ENCODE assay signal across 8 cellular contexts in the genomic region with DNA sequence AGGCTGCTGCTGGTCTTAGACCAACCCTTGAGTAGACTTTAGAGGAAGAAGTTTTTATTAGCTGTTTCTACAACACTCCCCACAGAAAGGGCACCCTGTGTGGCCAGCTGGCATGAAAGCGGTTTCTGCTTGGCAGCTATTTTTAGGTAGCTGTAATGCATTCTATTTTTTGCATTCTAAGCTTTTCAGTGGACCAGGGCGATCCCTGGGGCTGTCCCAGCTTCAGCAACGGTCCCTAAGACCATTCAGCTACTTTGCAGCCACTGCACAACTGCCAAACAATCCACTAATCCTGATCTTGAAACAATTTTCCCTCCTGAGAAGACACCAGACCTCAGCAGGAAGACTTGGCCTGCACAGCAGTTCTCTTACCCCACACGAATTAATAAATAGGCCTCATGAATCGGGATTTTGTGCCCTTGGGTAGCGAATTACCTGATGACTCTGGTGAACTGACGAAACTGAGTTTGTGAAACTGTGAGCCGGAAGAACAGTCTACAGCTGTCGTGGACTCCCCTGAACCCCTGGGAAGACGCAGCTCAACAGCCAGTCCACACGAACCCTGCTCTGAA. TPM values are rescaled to one million over a fixed set of nuclear protein-coding genes. Genes with fewer than 3 reads are reported as not detected.
A peak's percentile ranks its signal among the peaks of the same experiment; 100 is the strongest.
DNase-seq lines count a peak whose midpoint lies in the region; ATAC-seq and TF ChIP-seq lines count a peak whose summit lies in the region.

No MANE protein-coding gene starts in this region.

- H3K79me2 ChIP-seq in Loucy (ENCODE audit: insufficient read depth, low read length) = no peaks in the 10 kb centered on the region

- H3K4me1 ChIP-seq in Loucy (ENCODE audit: insufficient read depth, low read length, poor library complexity, severe bottlenecking) = peaks cover 42% of the 10 kb centered on the region
- peaks cover 8 to 23% (median 14%) of the 10 kb centered on the region in 4 donors for H3K4me1 ChIP-seq in transverse colon

- no peaks in the 10 kb centered on the region for H3K36me3 ChIP-seq in Loucy (ENCODE audit: insufficient read depth, low read length)
- no peaks in the 10 kb centered on the region for H3K36me3 ChIP-seq in transverse colon

- peak; percentile 76 for ATAC-seq in GM21717 (IDR thresholded peaks at IDR 0.05; ENCODE audit: unreplicated experiment)
- no peak for ATAC-seq in activated CD4-positive, CD25-positive, alpha-beta regulatory T cell treated with anti-CD3 and anti-CD28 coated beads, Interleukin-2, amount 50 U/mL, for 24 hours

- H2AFZ ChIP-seq in Loucy (ENCODE audit: low read length) = no peak overlapping the region

- H3K4me2 ChIP-seq in Loucy (ENCODE audit: low read depth, low read length, poor library complexity, severe bottlenecking) = peak overlapping the region; percentile 65

- in situ Hi-C loops in transverse colon (cut with MboI; ENCODE audit: low pct_ligation_motif_present in 1 of 4, low pct_unique_long_range_greater_than_20kb in 1 of 4, low sequenced_read_pairs in 3 of 4) = no loop called here

- TF ChIP-seq POLR2A in transverse colon (IDR thresholded peaks at IDR 0.05) = no peak

- no peak for TF ChIP-seq EP300 in transverse colon (IDR thresholded peaks at IDR 0.05; ENCODE audit: low read depth)

- H3K9me3 ChIP-seq in Loucy (ENCODE audit: insufficient read depth, low read depth, low read length) (no peaks in the 10 kb centered on the region), transverse colon (no peaks in the 10 kb centered on the region)

- WGBS in transverse colon (ENCODE audit: low coverage in 1 of 2), 2 donors = 49% methylated on average over 11 of the region's 11 CpGs; no CpG with 5 or more reads in 1 of the 2 donors

- peak overlapping the region; percentile 21 to 75 (median 50) for H3K27ac ChIP-seq in transverse colon

- TF ChIP-seq CTCF in GM12865 (IDR thresholded peaks at IDR 0.05; ENCODE audit: insufficient read depth, low read depth, low read length, missing control alignments) = no peak
- TF ChIP-seq CTCF in Loucy (conservative IDR thresholded peaks at IDR 0.05; ENCODE audit: low read length) = no peak
- no peak for TF ChIP-seq CTCF in transverse colon (IDR thresholded peaks at IDR 0.05)

- peak; percentile 89 for DNase-seq in GM12865 (ENCODE audit: low read depth)
- peak; percentile 60 for DNase-seq in globus pallidus (ENCODE audit: low spot score)
- DNase-seq in transverse colon = peak; percentile 67
- DNase-seq in COR-L47 (lab: John Stamatoyannopoulos, UW) = no peak
- DNase-seq in kidney glomerular epithelial cell (lab: John Stamatoyannopoulos, UW) = no peak

- intact Hi-C loops in transverse colon (cut with DNase I; ENCODE audit: low total_unique reads) = no loop called here

- H3K4me3 ChIP-seq in GM12865 (ENCODE audit: low read depth, low read length) (peak overlapping the region; percentile 9), Loucy (ENCODE audit: low read length, poor library complexity, severe bottlenecking) (peak overlapping the region; percentile 14), transverse colon (no peak overlapping the region)

- peak overlapping the region; percentile 69 for H3K9ac ChIP-seq in Loucy (ENCODE audit: low read depth, low read length, poor library complexity, severe bottlenecking)

- H3F3A ChIP-seq in Loucy (ENCODE audit: low read depth) = peaks cover 8% of the 10 kb centered on the region; the same call in 1 of the 2 replicates

- H4K20me1 ChIP-seq in Loucy (ENCODE audit: insufficient read depth, low read length, poor library complexity, severe bottlenecking) = no peaks in the 10 kb centered on the region

- H3K27me3 ChIP-seq in Loucy (ENCODE audit: insufficient read depth, low read length, poor library complexity, severe bottlenecking) (no peaks in the 10 kb centered on the region), transverse colon (no peaks in the 10 kb centered on the region)

- H3K9me2 ChIP-seq in Loucy (replicated peaks; ENCODE audit: low read depth, low read length) = no peaks in the 10 kb centered on the region

RNA-seq across cellular contexts. Expression of a gene that starts 14.6 kb away (rescaled TPM):
- total RNA-seq in transverse colon = 100 to 1,000 TPM; 117 to 404 (median 181) TPM

Comparison
In these comparisons a context has a peak if more than half of its experiments do, and no peak if none do; other contexts are left out.
1. DNase-seq: peak in GM12865 (single experiment), globus pallidus (single experiment) and transverse colon (single experiment); none in COR-L47 (single experiment) and kidney glomerular epithelial cell (single experiment).
2. H3K4me3 ChIP-seq: peak in GM12865 (single experiment) and Loucy (single experiment); none in transverse colon (0 of 4).